ENCODE assay signal across 14 cellular contexts in genomic region chr15:48016865-48017264, GRCh38.
DNase-seq lines count a peak whose midpoint lies in the region; ATAC-seq and TF ChIP-seq lines count a peak whose summit lies in the region.
"Had no signal": no experiment of that assay in that cellular context is flagged by ENCODE, and none has a peak within 500 bp of the region (broad histone marks: within the 10 kb centered on the region; RNA-seq: fewer than 3 reads in every experiment).

No MANE protein-coding gene starts in this region.

- no peak overlapping the region for H4K91ac ChIP-seq in mesenchymal stem cell (ENCODE audit: low read length)

- no peak overlapping the region for H2BK15ac ChIP-seq in mesenchymal stem cell (ENCODE audit: low read depth, poor library complexity, severe bottlenecking)

- 90% methylated on average over 3 of the region's 3 CpGs for WGBS in mesenchymal stem cell

- no peak overlapping the region for H3K18ac ChIP-seq in mesenchymal stem cell (ENCODE audit: low read depth in 1 of 2, low read length in 2 of 2)

- no peak overlapping the region for H2BK12ac ChIP-seq in mesenchymal stem cell (ENCODE audit: low read length in 2 of 2)

- H3K79me2 ChIP-seq in PC-3 (ENCODE audit: low read length): no peaks in the 10 kb centered on the region

- H2BK5ac ChIP-seq in mesenchymal stem cell (ENCODE audit: low read depth, low read length, poor library complexity, severe bottlenecking): no peak overlapping the region

- H2AK5ac ChIP-seq in mesenchymal stem cell (ENCODE audit: low read length, severe bottlenecking): no peak overlapping the region

- H4K8ac ChIP-seq in mesenchymal stem cell (ENCODE audit: low read length): no peak overlapping the region

- H3K4ac ChIP-seq in mesenchymal stem cell (ENCODE audit: low read depth in 1 of 2, low read length in 2 of 2): no peak overlapping the region

- H2AFZ ChIP-seq in PC-3 (ENCODE audit: low read length) (no peak overlapping the region), mesenchymal stem cell (ENCODE audit: low read depth, low read length) (no peak overlapping the region)

- intact Hi-C loops in PC-3 (cut with micrococcal nuclease): no loop called here

- no TSS peak for BruUV-seq in PC-3 (replicated peaks; lab: Mats Ljungman, UMichigan)

- H3K27me3 ChIP-seq in PC-3 (ENCODE audit: low read length): no peaks in the 10 kb centered on the region
- peaks cover 0 to 6% of the 10 kb centered on the region in 2 experiments for H3K27me3 ChIP-seq in mesenchymal stem cell (ENCODE audit: control insufficient read depth in 1 of 2, insufficient read depth in 1 of 2, low read length in 2 of 2)

- no peak overlapping the region for H3K4me2 ChIP-seq in PC-3 (ENCODE audit: low read length)
- no peak overlapping the region for H3K4me2 ChIP-seq in mesenchymal stem cell (ENCODE audit: low read length, poor library complexity, severe bottlenecking)

- H3K27ac ChIP-seq in C4-2B: peak overlapping the region; percentile 79; the same call in 1 of the 2 replicates
- H3K27ac ChIP-seq in PC-3 (ENCODE audit: low read length): no peak overlapping the region
- H3K27ac ChIP-seq in mesenchymal stem cell (ENCODE audit: low read length, poor library complexity, severe bottlenecking): no peak overlapping the region

- ATAC-seq in PC-3: peak; percentile 48; the same call in 1 of the 2 replicates
- ATAC-seq: HepG2 had no signal

- no peak for TF ChIP-seq CTCF in C4-2B (conservative IDR thresholded peaks at IDR 0.05)
- no peak for TF ChIP-seq CTCF in PC-3 (conservative IDR thresholded peaks at IDR 0.05; ENCODE audit: low read depth, low read length)

- CTCF ChIA-PET in PC-3 (lab: Charles Lee): no interaction called here

- POLR2A ChIA-PET in PC-3 (lab: Charles Lee; ENCODE audit: unreplicated experiment): no interaction called here

- H3K23ac ChIP-seq in mesenchymal stem cell (ENCODE audit: low read length in 2 of 2): no peak overlapping the region

- no peaks in the 10 kb centered on the region for H3F3A ChIP-seq in PC-3 (ENCODE audit: low read length, unreplicated experiment)

- no peaks in the 10 kb centered on the region for H3K79me1 ChIP-seq in mesenchymal stem cell (replicated peaks; ENCODE audit: low read length, poor library complexity, severe bottlenecking)

- no peak overlapping the region for H2BK120ac ChIP-seq in mesenchymal stem cell (ENCODE audit: low read depth, low read length)

- H3K36me3 ChIP-seq in PC-3 (ENCODE audit: low read depth, low read length): no peaks in the 10 kb centered on the region
- H3K36me3 ChIP-seq in mesenchymal stem cell (ENCODE audit: control insufficient read depth in 1 of 2, insufficient read depth in 2 of 2, low read depth in 1 of 2, low read length in 2 of 2): no peaks in the 10 kb centered on the region

- H3K4me3 ChIP-seq in PC-3 (ENCODE audit: low read length) (no peak overlapping the region), mesenchymal stem cell (ENCODE audit: insufficient read depth in 1 of 2, low read depth in 1 of 2, low read length in 2 of 2) (no peak overlapping the region)

- no peaks in the 10 kb centered on the region for H3K9me2 ChIP-seq in PC-3 (replicated peaks; ENCODE audit: low read length)

- H3K14ac ChIP-seq in mesenchymal stem cell (ENCODE audit: low read length in 2 of 2): no peak overlapping the region

- H3K9me3 ChIP-seq in PC-3 (ENCODE audit: low read length) (no peaks in the 10 kb centered on the region), mesenchymal stem cell (ENCODE audit: control insufficient read depth, low read length) (no peaks in the 10 kb centered on the region)

- H3K9ac ChIP-seq in PC-3 (ENCODE audit: low read length) (no peak overlapping the region), mesenchymal stem cell (ENCODE audit: low read length) (no peak overlapping the region)

- no peaks in the 10 kb centered on the region for H4K20me1 ChIP-seq in PC-3 (ENCODE audit: low read length)

- H3K4me1 ChIP-seq in PC-3 (ENCODE audit: insufficient read depth, low read length): no peaks in the 10 kb centered on the region
- peaks cover 1% of the 10 kb centered on the region for H3K4me1 ChIP-seq in mesenchymal stem cell (ENCODE audit: control insufficient read depth, insufficient read depth, low read depth, low read length)

- DNase-seq in PC-3 (no peak), mesenchymal stem cell (peak; percentile 4), NCI-H146 (lab: John Stamatoyannopoulos, UW) (no peak), NCI-H1930 (lab: John Stamatoyannopoulos, UW) (no peak), GM19240 (ENCODE audit: insufficient read length, low spot score) (no peak)
- DNase-seq: ACHN; AML-193; CD4-positive, alpha-beta memory T cell; DMS153; DMS79; GDM1; H9 had no signal
